ENCODE assay signal across 8 cellular contexts in the genomic region with DNA sequence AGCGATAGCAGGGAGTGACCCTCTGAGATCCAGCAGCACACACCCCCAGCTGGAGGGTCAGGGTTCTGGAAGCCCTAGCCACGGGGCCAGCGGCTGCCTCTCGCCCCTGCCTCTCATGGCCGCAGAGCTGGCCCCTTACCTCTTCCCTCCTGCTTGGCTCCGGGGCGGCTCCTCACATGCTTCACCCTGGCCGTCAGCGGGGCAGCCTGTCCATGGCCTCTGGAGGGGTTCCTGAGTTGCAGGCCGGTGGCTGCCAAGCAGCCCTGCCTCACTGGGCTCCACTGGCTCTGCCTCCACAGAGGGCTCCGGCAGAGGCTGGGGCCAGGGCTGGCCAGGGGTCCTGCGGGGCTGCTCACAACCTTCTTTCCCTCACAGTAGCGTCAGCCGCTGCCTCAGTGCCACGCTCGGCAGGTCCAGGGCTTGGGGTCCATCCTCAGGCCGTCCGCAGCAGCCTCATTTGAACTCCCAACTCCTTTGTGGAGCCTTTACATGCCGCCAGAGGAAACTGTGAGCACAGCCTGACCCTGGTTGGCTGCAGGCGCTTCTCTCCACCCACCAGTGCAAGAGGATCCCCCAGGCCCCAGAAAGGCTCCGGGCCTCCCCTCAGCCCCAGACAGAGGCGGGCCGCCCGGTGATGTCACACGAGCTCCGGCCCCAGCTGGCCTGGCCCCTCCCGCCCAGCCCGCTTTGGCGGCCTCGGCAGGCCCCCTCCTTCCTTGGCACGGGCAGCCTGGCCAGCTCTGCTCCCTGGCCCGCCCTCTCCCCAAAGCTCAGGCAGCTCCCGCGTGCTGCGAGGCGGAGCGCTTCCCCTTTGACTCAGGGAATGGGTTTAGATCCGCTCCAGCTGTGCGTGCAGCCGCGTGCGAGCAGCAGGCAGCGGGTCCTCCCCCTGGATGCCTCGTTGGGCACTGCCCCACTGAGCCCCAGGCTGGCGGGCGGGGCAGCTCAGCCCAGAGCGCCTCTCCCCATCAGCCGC. TPM values are rescaled to one million over a fixed set of nuclear protein-coding genes. Genes with fewer than 3 reads are reported as not detected.
DNase-seq lines count a peak whose midpoint lies in the region; ATAC-seq and TF ChIP-seq lines count a peak whose summit lies in the region.

A gene with protein sequence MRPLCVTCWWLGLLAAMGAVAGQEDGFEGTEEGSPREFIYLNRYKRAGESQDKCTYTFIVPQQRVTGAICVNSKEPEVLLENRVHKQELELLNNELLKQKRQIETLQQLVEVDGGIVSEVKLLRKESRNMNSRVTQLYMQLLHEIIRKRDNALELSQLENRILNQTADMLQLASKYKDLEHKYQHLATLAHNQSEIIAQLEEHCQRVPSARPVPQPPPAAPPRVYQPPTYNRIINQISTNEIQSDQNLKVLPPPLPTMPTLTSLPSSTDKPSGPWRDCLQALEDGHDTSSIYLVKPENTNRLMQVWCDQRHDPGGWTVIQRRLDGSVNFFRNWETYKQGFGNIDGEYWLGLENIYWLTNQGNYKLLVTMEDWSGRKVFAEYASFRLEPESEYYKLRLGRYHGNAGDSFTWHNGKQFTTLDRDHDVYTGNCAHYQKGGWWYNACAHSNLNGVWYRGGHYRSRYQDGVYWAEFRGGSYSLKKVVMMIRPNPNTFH (minus strand): TSS at position 460 of the 976 bp plus-strand sequence. CDS start 13,904 bp downstream, outside the sequence.

- CTCF ChIA-PET in AG04450 (lab: Charles Lee), result interaction anchor here (0.6 to 2.0 kb wide), 8 partner anchors 11 to 183 kb away, joined by 3 to 11 read pairs (median 4); no protein-coding TSS in a partner anchor

- H3K4me1 ChIP-seq in prostate gland (replicated peaks), result peaks cover 10% of the 10 kb centered on the region

- intact Hi-C loops in prostate gland (cut with DNase I), result loop anchor here (1.0 kb wide), 1 partner anchor 65 kb away; no protein-coding TSS in a partner anchor

- POLR2A ChIA-PET in AG04450 (lab: Yijun Ruan, JAX), result interaction anchor here (0.5 to 3.9 kb wide), 24 partner anchors 9 to 485 kb away, joined by 3 to 65 read pairs (median 4); a partner anchor contains a TSS

- H3K27me3 ChIP-seq in AG04450 (ENCODE audit: control insufficient read depth, insufficient read depth, low read length), result no peaks in the 10 kb centered on the region
- no peaks in the 10 kb centered on the region for H3K27me3 ChIP-seq in prostate gland (replicated peaks; ENCODE audit: insufficient read depth)

- DNase-seq in AG04450 (ENCODE audit: low read depth, low spot score), result peak; percentile 94
- peak; percentile 91 for DNase-seq in NCI-H446 treated with DMSO at 0.1 percent for 48 hours (lab: John Stamatoyannopoulos, UW)
- peak; percentile 91 for DNase-seq in brain pericyte (ENCODE audit: low read depth, low spot score)
- peak; percentile 60 for DNase-seq in iPS DF 4.7 (ENCODE audit: extremely low read depth, low spot score)
- peak; percentile 88 for DNase-seq in prostate gland (ENCODE audit: low spot score)
- no peak for DNase-seq in AML-193 (lab: John Stamatoyannopoulos, UW)

- WGBS in prostate gland, result 12% methylated on average over 30 of the region's 48 CpGs

- peak; percentile 50 for TF ChIP-seq POLR2A in prostate gland (IDR thresholded peaks at IDR 0.05)

- ATAC-seq in GM18511 (IDR thresholded peaks at IDR 0.05; ENCODE audit: unreplicated experiment) (peak; percentile 67), GM18867 (IDR thresholded peaks at IDR 0.05; ENCODE audit: unreplicated experiment) (no peak)

- TF ChIP-seq CTCF in AG04450 (IDR thresholded peaks at IDR 0.05; ENCODE audit: low read depth, low read length), result peak; percentile 1; the same call in 1 of the 2 replicates
- peak in 1 of 4 experiments; percentile 11 for TF ChIP-seq CTCF in prostate gland (IDR thresholded peaks at IDR 0.05)

- H3K4me3 ChIP-seq in AG04450 (ENCODE audit: low read depth, low read length) (peak within 1 kb of the TSS; percentile 94), prostate gland (peak within 1 kb of the TSS; percentile 39 to 41)

- H3K27ac ChIP-seq in AG04450 (ENCODE audit: low read depth, low read length) (peak within 1 kb of the TSS; percentile 91), prostate gland (peak within 1 kb of the TSS; percentile 72 to 82)

- no peaks in the 10 kb centered on the region; the same call in 1 of the 2 replicates for H3K9me3 ChIP-seq in AG04450 (ENCODE audit: control insufficient read depth, insufficient read depth, low read length)
- no peaks in the 10 kb centered on the region for H3K9me3 ChIP-seq in prostate gland

- H3K36me3 ChIP-seq in prostate gland, result no peaks in the 10 kb centered on the region

RNA-seq across cellular contexts. Expression of the gene that starts here (rescaled TPM):
- 107 and 108 TPM in 2 replicates for polyA plus RNA-seq in AG04450 (2011; rRNA removed)
- 64.2 and 76.5 TPM in 2 replicates for polyA minus RNA-seq in AG04450 (2011; rRNA and poly(A)+ RNA removed)
- 10 to 100 TPM; 17.3 to 43.2 TPM for total RNA-seq in prostate gland

Comparison
In these comparisons a context has a peak if more than half of its experiments do, and no peak if none do; other contexts are left out.
1. DNase-seq: peak in AG04450 (single experiment), NCI-H446 treated with DMSO at 0.1 percent for 48 hours (single experiment), brain pericyte (single experiment), iPS DF 4.7 (single experiment) and prostate gland (single experiment); none in AML-193 (0 of 2).